In the genomic region with DNA sequence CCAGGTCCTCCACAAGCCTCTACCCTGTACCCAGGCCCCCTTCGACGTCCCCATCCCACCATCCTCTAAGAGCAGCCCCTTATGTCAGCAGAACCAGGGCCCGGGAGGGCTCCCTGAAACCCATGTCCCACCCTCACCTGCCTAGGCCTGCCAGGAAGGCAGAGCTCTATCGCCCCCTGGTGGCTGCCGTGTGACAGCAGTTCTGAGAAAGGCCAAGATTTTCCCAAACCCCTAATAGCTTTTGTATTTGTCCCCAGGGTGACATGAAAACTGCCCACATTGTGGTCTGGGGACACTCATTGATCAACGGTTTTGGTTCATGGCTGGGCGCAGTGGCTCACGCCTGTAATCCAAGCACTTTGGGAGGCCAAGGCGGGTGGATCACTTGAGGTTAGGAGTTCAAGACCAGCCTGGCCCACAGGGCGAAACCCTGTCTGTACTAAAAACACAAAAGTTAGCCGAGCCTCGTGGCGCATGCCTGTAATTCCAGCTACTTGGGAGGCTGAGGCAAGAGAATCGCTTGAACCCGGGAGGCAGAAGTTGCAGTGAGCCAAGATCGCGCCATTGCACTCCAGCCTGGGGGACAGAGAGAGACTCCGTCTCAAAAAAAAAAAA, we compare ENCODE assay signal across 8 cellular contexts. TPM values are rescaled to one million over a fixed set of nuclear protein-coding genes. Genes with fewer than 3 reads are reported as not detected.
DNase-seq lines count a peak whose midpoint lies in the region; ATAC-seq, FAIRE-seq and TF ChIP-seq lines count a peak whose summit lies in the region.
"Not testable (repeated sequence)": the region's sequence is repeated elsewhere in the genome, so short reads cannot be mapped to it uniquely, and the experiment has no call there.

No MANE protein-coding gene starts in this region.

- WGBS in A549 (ENCODE audit: missing lambda C conversion rate): 28% methylated on average over 14 of the region's 18 CpGs
- WGBS in liver: 42% methylated on average over 18 of the region's 18 CpGs

- not testable (repeated sequence) for FAIRE-seq in A549 (lab: Jason Lieb, UNC)
- FAIRE-seq in GM12891 (lab: Jason Lieb, UNC): peak; percentile 89

- not testable (repeated sequence) for H3K4me1 ChIP-seq in A549; liver (ENCODE audit: control insufficient read depth in 4 of 4, insufficient read depth in 4 of 4, low read length in 3 of 4)

- H3K4me2 ChIP-seq in A549: not testable (repeated sequence)

- DNase-seq in A549 (ENCODE audit: low read depth in 1 of 2, low spot score in 1 of 2): peak; percentile 44 to 51
- DNase-seq in GM12891 (ENCODE audit: insufficient read length, low spot score): peak; percentile 74
- DNase-seq in NCI-H146 (lab: John Stamatoyannopoulos, UW): peak; percentile 49
- peak; percentile 44 for DNase-seq in SKM-1 treated with dmso at 0.1 percent for 144 hours (lab: John Stamatoyannopoulos, UW; ENCODE audit: unreplicated experiment)
- DNase-seq in activated T-helper 1 cell treated with Interleukin-2 at 50 U/mL for 16 hours (ENCODE audit: low read depth): peak; percentile 57
- peak; percentile 88 for DNase-seq in endothelial cell (ENCODE audit: low spot score)
- peak; percentile 74 to 82 for DNase-seq in stimulated activated CD4-positive, alpha-beta T cell treated with anti-CD3 and anti-CD28 coated beads, Interleukin-1b, Interleukin-23, amount 100 ng/mL, for 4 hours (ENCODE audit: low read depth in 2 of 2)

- not testable (repeated sequence) for H3K36me3 ChIP-seq in liver (ENCODE audit: control insufficient read depth in 4 of 4, insufficient read depth in 3 of 4, low read depth in 1 of 4, low read length in 3 of 4)

- not testable (repeated sequence) for H3K27ac ChIP-seq in A549; liver (ENCODE audit: low read depth in 1 of 2, low read length in 2 of 2)

- TF ChIP-seq EP300 in A549 (IDR thresholded peaks at IDR 0.05): not testable (repeated sequence)

- not testable (repeated sequence) for H3K27me3 Mint-ChIP-seq in endothelial cell (ENCODE audit: unreplicated experiment)

- not testable (repeated sequence) for H3K4me1 Mint-ChIP-seq in endothelial cell (ENCODE audit: unreplicated experiment)

- TF ChIP-seq POLR2A in A549 (IDR thresholded peaks at IDR 0.05; ENCODE audit: low read length); GM12891 (IDR thresholded peaks at IDR 0.05; ENCODE audit: low read depth, low read length): not testable (repeated sequence)

- not testable (repeated sequence) for H3K9me3 ChIP-seq in A549; liver (ENCODE audit: control insufficient read depth in 4 of 4, low read length in 3 of 4)

- POLR2A ChIA-PET in A549 (lab: Yijun Ruan, JAX): interaction anchor here (1.0 kb wide), 1 partner anchor 28 kb away, joined by 3 read pairs; no protein-coding TSS in a partner anchor

- H3K9ac ChIP-seq in liver (ENCODE audit: low read depth in 1 of 2, low read length in 2 of 2): not testable (repeated sequence)

- CTCF ChIA-PET in A549 (lab: Yijun Ruan, JAX): interaction anchor here (0.6 to 2.8 kb wide), 33 partner anchors 10 to 279 kb away, joined by 3 to 22 read pairs (median 5); a partner anchor contains a TSS

- H3K27me3 ChIP-seq in liver (ENCODE audit: control insufficient read depth in 4 of 4, insufficient read depth in 4 of 4, low read length in 3 of 4): not testable (repeated sequence)

- not testable (repeated sequence) for H3K27ac Mint-ChIP-seq in endothelial cell (ENCODE audit: unreplicated experiment)

- not testable (repeated sequence) for H3K9me3 Mint-ChIP-seq in endothelial cell (ENCODE audit: unreplicated experiment)

- H3K4me3 ChIP-seq in A549; liver (ENCODE audit: low read depth in 1 of 3, low read length in 3 of 3): not testable (repeated sequence)

- peak; percentile 48 to 73; a peak in 4 of 6 replicates for ATAC-seq in A549

- H3K4me3 Mint-ChIP-seq in endothelial cell (ENCODE audit: unreplicated experiment): not testable (repeated sequence)

- TF ChIP-seq RAD21 in A549 (conservative IDR thresholded peaks at IDR 0.05 in 1 of 2, IDR thresholded peaks at IDR 0.05 in 1 of 2): peak; percentile 61 to 74
- TF ChIP-seq RAD21 in liver (IDR thresholded peaks at IDR 0.05): peak; percentile 80 to 85

- TF ChIP-seq CTCF in A549 (IDR thresholded peaks at IDR 0.05) (peak; percentile 74), endothelial cell (IDR thresholded peaks at IDR 0.05; ENCODE audit: unreplicated experiment) (peak; percentile 97), liver (IDR thresholded peaks at IDR 0.05; ENCODE audit: low read depth, low read length, missing input control) (peak; percentile 89)

- H3K36me3 Mint-ChIP-seq in endothelial cell (ENCODE audit: low read depth, unreplicated experiment): not testable (repeated sequence)

TF ChIP-seq in A549, 52 proteins besides CTCF, POLR2A, EP300 and RAD21:
- TF ChIP-seq SMC3 (IDR thresholded peaks at IDR 0.05): peak; percentile 40; the same call in 2 of the 3 replicates

RNA-seq across cellular contexts. Expression of a gene that starts 27.7 kb away (rescaled TPM):
- not detected in 2 replicates for polyA plus RNA-seq in A549 (2011; rRNA removed)
- polyA plus RNA-seq in A549 (2012; cell fraction: cytosol; rRNA removed): not detected in 2 replicates
- 0.02 TPM in 1 of 2 replicates, not detected in the other for polyA plus RNA-seq in A549 (2012; cell fraction: nucleus; rRNA removed)
- polyA plus RNA-seq in A549 (2017; fragmentation: RNase III; extraction: RNeasy Plus Mini Kit Qiagen cat#74134 plus additional on column Dnase treatment): not detected in 3 replicates
- polyA minus RNA-seq in A549 (2011; rRNA and poly(A)+ RNA removed): not detected in 2 replicates
- not detected for polyA plus RNA-seq in GM12891 (2012; ENCODE audit: low read depth, missing spikeins)
- not detected for total RNA-seq in endothelial cell (ENCODE audit: unreplicated experiment)
- not detected for total RNA-seq in liver
- polyA plus RNA-seq in liver: not detected

RNA-seq across cellular contexts. Expression of a gene that starts 48.0 kb away (rescaled TPM):
- polyA plus RNA-seq in A549 (2011; rRNA removed) (0.67 and 0.74 TPM in 2 replicates), A549 (2017; fragmentation: RNase III; extraction: RNeasy Plus Mini Kit Qiagen cat#74134 plus additional on column Dnase treatment) (0.80 to 1.3 TPM (median 1.1 TPM) in 3 replicates), liver (10 to 100 TPM in 1 of 2 donors, 1 to 10 TPM in 1; 9.0 to 11.5 TPM)
- polyA plus RNA-seq in A549 (2012; cell fraction: cytosol; rRNA removed): 0.86 and 1.8 TPM in 2 replicates
- 1.4 TPM in 1 of 2 replicates, not detected in the other for polyA plus RNA-seq in A549 (2012; cell fraction: nucleus; rRNA removed)
- polyA minus RNA-seq in A549 (2011; rRNA and poly(A)+ RNA removed): 0.74 and 1.2 TPM in 2 replicates
- 0.72 TPM for polyA plus RNA-seq in GM12891 (2012; ENCODE audit: low read depth, missing spikeins)
- total RNA-seq in endothelial cell (ENCODE audit: unreplicated experiment) (2.1 TPM), liver (10 to 100 TPM in 1 of 2 donors, 1 to 10 TPM in 1; 1.8 to 82.9 TPM)
